Comparison of ENCODE assay signal across 1 cellular context in the genomic region with DNA sequence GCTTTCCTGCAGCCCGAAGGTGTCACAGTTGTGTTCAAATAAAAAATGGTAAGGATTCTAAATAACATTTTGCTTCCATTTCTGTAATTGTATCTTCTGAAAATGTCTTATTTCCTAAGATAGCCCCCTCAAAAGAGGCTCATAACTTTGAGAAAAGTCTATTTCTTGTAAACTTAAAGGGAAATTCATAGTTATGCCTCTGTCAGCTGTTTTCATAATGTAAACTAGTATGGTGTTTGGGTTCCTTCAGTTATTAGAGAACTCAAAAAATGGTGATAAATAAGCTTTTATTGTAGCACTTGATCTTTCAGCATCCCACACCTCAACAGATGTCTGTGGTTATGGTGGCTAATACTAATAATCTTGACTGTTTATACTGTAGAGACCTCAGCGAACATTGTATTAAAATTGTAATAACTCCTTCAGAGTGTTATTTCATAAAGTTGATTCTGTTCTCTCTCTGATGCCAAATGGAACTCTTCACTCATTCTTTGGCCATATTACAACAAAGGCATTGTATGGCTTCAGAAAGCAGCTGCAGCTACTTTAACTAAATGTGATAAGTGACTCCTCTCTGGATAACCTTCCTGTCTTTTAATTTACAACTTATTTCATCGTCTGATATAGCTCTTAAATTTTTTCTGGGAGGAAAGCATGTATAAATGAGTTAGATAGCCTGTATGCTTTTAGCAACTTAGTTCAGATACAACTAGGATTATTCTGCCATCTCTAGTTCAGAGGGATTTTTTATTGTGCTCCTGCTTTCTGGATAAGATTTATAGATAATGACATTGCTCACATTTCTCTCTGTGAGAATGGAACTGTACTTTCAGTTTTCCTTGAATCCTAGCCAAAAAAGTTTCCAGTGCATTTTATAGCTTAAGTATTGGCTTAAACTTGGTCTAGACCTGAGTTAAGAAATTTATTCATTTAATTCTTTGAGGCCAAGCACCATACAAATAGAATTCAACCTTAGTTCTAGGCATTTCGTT.
A peak's percentile ranks its signal among the peaks of the same experiment; 100 is the strongest.
TF ChIP-seq lines count a peak whose summit lies in the region.

No MANE protein-coding gene starts in this region.

TF ChIP-seq in K562, 482 proteins besides CTCF, POLR2A, EP300 and RAD21 (continued from another document and continues in another):
- TF ChIP-seq, protein P1, sequence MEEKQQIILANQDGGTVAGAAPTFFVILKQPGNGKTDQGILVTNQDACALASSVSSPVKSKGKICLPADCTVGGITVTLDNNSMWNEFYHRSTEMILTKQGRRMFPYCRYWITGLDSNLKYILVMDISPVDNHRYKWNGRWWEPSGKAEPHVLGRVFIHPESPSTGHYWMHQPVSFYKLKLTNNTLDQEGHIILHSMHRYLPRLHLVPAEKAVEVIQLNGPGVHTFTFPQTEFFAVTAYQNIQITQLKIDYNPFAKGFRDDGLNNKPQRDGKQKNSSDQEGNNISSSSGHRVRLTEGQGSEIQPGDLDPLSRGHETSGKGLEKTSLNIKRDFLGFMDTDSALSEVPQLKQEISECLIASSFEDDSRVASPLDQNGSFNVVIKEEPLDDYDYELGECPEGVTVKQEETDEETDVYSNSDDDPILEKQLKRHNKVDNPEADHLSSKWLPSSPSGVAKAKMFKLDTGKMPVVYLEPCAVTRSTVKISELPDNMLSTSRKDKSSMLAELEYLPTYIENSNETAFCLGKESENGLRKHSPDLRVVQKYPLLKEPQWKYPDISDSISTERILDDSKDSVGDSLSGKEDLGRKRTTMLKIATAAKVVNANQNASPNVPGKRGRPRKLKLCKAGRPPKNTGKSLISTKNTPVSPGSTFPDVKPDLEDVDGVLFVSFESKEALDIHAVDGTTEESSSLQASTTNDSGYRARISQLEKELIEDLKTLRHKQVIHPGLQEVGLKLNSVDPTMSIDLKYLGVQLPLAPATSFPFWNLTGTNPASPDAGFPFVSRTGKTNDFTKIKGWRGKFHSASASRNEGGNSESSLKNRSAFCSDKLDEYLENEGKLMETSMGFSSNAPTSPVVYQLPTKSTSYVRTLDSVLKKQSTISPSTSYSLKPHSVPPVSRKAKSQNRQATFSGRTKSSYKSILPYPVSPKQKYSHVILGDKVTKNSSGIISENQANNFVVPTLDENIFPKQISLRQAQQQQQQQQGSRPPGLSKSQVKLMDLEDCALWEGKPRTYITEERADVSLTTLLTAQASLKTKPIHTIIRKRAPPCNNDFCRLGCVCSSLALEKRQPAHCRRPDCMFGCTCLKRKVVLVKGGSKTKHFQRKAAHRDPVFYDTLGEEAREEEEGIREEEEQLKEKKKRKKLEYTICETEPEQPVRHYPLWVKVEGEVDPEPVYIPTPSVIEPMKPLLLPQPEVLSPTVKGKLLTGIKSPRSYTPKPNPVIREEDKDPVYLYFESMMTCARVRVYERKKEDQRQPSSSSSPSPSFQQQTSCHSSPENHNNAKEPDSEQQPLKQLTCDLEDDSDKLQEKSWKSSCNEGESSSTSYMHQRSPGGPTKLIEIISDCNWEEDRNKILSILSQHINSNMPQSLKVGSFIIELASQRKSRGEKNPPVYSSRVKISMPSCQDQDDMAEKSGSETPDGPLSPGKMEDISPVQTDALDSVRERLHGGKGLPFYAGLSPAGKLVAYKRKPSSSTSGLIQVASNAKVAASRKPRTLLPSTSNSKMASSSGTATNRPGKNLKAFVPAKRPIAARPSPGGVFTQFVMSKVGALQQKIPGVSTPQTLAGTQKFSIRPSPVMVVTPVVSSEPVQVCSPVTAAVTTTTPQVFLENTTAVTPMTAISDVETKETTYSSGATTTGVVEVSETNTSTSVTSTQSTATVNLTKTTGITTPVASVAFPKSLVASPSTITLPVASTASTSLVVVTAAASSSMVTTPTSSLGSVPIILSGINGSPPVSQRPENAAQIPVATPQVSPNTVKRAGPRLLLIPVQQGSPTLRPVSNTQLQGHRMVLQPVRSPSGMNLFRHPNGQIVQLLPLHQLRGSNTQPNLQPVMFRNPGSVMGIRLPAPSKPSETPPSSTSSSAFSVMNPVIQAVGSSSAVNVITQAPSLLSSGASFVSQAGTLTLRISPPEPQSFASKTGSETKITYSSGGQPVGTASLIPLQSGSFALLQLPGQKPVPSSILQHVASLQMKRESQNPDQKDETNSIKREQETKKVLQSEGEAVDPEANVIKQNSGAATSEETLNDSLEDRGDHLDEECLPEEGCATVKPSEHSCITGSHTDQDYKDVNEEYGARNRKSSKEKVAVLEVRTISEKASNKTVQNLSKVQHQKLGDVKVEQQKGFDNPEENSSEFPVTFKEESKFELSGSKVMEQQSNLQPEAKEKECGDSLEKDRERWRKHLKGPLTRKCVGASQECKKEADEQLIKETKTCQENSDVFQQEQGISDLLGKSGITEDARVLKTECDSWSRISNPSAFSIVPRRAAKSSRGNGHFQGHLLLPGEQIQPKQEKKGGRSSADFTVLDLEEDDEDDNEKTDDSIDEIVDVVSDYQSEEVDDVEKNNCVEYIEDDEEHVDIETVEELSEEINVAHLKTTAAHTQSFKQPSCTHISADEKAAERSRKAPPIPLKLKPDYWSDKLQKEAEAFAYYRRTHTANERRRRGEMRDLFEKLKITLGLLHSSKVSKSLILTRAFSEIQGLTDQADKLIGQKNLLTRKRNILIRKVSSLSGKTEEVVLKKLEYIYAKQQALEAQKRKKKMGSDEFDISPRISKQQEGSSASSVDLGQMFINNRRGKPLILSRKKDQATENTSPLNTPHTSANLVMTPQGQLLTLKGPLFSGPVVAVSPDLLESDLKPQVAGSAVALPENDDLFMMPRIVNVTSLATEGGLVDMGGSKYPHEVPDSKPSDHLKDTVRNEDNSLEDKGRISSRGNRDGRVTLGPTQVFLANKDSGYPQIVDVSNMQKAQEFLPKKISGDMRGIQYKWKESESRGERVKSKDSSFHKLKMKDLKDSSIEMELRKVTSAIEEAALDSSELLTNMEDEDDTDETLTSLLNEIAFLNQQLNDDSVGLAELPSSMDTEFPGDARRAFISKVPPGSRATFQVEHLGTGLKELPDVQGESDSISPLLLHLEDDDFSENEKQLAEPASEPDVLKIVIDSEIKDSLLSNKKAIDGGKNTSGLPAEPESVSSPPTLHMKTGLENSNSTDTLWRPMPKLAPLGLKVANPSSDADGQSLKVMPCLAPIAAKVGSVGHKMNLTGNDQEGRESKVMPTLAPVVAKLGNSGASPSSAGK (IDR thresholded peaks at IDR 0.05): no peak; the same call in 1 of the 2 replicates
- TF ChIP-seq PTBP1 (IDR thresholded peaks at IDR 0.05; ENCODE audit: low read depth, low read length): no peak
- TF ChIP-seq, protein P2, sequence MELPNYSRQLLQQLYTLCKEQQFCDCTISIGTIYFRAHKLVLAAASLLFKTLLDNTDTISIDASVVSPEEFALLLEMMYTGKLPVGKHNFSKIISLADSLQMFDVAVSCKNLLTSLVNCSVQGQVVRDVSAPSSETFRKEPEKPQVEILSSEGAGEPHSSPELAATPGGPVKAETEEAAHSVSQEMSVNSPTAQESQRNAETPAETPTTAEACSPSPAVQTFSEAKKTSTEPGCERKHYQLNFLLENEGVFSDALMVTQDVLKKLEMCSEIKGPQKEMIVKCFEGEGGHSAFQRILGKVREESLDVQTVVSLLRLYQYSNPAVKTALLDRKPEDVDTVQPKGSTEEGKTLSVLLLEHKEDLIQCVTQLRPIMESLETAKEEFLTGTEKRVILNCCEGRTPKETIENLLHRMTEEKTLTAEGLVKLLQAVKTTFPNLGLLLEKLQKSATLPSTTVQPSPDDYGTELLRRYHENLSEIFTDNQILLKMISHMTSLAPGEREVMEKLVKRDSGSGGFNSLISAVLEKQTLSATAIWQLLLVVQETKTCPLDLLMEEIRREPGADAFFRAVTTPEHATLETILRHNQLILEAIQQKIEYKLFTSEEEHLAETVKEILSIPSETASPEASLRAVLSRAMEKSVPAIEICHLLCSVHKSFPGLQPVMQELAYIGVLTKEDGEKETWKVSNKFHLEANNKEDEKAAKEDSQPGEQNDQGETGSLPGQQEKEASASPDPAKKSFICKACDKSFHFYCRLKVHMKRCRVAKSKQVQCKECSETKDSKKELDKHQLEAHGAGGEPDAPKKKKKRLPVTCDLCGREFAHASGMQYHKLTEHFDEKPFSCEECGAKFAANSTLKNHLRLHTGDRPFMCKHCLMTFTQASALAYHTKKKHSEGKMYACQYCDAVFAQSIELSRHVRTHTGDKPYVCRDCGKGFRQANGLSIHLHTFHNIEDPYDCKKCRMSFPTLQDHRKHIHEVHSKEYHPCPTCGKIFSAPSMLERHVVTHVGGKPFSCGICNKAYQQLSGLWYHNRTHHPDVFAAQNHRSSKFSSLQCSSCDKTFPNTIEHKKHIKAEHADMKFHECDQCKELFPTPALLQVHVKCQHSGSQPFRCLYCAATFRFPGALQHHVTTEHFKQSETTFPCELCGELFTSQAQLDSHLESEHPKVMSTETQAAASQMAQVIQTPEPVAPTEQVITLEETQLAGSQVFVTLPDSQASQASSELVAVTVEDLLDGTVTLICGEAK (IDR thresholded peaks at IDR 0.05): no peak
- TF ChIP-seq, protein P2 (CRISPR knock-in tag; IDR thresholded peaks at IDR 0.05): 0 out of 2 replicates have a peak, but pooled peaks have one; percentile 1
- 0 out of 2 replicates have a peak, but pooled peaks have one; percentile 43 for TF ChIP-seq SMARCC2 (IDR thresholded peaks at IDR 0.05; ENCODE audit: low read depth)
- TF ChIP-seq KAT7 (CRISPR knock-in tag; IDR thresholded peaks at IDR 0.05; ENCODE audit: borderline replicate concordance): peak; percentile 66; the same call in 1 of the 2 replicates
- TF ChIP-seq RAD51 (IDR thresholded peaks at IDR 0.05; ENCODE audit: borderline replicate concordance, low read depth): no peak
- no peak for TF ChIP-seq XRCC4 (IDR thresholded peaks at IDR 0.05; ENCODE audit: extremely low read depth, insufficient read depth, insufficient read length)
- TF ChIP-seq NFXL1 (CRISPR knock-in tag; IDR thresholded peaks at IDR 0.05): no peak
- TF ChIP-seq HLTF (IDR thresholded peaks at IDR 0.05): no peak
- TF ChIP-seq, protein P3, sequence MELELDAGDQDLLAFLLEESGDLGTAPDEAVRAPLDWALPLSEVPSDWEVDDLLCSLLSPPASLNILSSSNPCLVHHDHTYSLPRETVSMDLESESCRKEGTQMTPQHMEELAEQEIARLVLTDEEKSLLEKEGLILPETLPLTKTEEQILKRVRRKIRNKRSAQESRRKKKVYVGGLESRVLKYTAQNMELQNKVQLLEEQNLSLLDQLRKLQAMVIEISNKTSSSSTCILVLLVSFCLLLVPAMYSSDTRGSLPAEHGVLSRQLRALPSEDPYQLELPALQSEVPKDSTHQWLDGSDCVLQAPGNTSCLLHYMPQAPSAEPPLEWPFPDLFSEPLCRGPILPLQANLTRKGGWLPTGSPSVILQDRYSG (tag; conservative IDR thresholded peaks at IDR 0.05; ENCODE audit: low read depth): no peak
- TF ChIP-seq, protein P4, sequence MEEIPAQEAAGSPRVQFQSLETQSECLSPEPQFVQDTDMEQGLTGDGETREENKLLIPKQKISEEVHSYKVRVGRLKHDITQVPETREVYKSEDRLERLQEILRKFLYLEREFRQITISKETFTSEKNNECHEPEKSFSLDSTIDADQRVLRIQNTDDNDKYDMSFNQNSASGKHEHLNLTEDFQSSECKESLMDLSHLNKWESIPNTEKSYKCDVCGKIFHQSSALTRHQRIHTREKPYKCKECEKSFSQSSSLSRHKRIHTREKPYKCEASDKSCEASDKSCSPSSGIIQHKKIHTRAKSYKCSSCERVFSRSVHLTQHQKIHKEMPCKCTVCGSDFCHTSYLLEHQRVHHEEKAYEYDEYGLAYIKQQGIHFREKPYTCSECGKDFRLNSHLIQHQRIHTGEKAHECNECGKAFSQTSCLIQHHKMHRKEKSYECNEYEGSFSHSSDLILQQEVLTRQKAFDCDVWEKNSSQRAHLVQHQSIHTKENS (CRISPR knock-in tag; IDR thresholded peaks at IDR 0.05): no peak
- TF ChIP-seq STAG1 (CRISPR knock-in tag; IDR thresholded peaks at IDR 0.05; ENCODE audit: borderline replicate concordance): no peak
- no peak for TF ChIP-seq HDAC8 (tag; IDR thresholded peaks at IDR 0.05)
- TF ChIP-seq MAFF (IDR thresholded peaks at IDR 0.05; ENCODE audit: low read length): peak; percentile 50
- TF ChIP-seq, protein P5, sequence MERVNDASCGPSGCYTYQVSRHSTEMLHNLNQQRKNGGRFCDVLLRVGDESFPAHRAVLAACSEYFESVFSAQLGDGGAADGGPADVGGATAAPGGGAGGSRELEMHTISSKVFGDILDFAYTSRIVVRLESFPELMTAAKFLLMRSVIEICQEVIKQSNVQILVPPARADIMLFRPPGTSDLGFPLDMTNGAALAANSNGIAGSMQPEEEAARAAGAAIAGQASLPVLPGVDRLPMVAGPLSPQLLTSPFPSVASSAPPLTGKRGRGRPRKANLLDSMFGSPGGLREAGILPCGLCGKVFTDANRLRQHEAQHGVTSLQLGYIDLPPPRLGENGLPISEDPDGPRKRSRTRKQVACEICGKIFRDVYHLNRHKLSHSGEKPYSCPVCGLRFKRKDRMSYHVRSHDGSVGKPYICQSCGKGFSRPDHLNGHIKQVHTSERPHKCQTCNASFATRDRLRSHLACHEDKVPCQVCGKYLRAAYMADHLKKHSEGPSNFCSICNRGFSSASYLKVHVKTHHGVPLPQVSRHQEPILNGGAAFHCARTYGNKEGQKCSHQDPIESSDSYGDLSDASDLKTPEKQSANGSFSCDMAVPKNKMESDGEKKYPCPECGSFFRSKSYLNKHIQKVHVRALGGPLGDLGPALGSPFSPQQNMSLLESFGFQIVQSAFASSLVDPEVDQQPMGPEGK (CRISPR knock-in tag; IDR thresholded peaks at IDR 0.05; ENCODE audit: borderline replicate concordance): no peak
- TF ChIP-seq, protein P6, sequence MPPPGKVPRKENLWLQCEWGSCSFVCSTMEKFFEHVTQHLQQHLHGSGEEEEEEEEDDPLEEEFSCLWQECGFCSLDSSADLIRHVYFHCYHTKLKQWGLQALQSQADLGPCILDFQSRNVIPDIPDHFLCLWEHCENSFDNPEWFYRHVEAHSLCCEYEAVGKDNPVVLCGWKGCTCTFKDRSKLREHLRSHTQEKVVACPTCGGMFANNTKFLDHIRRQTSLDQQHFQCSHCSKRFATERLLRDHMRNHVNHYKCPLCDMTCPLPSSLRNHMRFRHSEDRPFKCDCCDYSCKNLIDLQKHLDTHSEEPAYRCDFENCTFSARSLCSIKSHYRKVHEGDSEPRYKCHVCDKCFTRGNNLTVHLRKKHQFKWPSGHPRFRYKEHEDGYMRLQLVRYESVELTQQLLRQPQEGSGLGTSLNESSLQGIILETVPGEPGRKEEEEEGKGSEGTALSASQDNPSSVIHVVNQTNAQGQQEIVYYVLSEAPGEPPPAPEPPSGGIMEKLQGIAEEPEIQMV (tag; conservative IDR thresholded peaks at IDR 0.05; ENCODE audit: low read depth): no peak
